Comparison of ENCODE assay signal across 13 cellular contexts in genomic region chr12:88388566-88389269, GRCh38.
DNase-seq lines count a peak whose midpoint lies in the region; ATAC-seq, FAIRE-seq and TF ChIP-seq lines count a peak whose summit lies in the region.
"Had no signal": no experiment of that assay in that cellular context is flagged by ENCODE, and none has a peak within 500 bp of the region (broad histone marks: within the 10 kb centered on the region; RNA-seq: fewer than 3 reads in every experiment).

No MANE protein-coding gene starts in this region.

- peak overlapping the region; percentile 59 for H3K4me3 Mint-ChIP-seq in HFFc6
- no peak overlapping the region for H3K4me3 Mint-ChIP-seq in activated CD4-positive, alpha-beta T cell treated with anti-CD3 and anti-CD28 coated beads for 36 hours
- H3K4me3 Mint-ChIP-seq: nephron had no signal

- H3K27me3 Mint-ChIP-seq in HFFc6 (ENCODE audit: insufficient read depth) = no peaks in the 10 kb centered on the region
- peaks cover 12% of the 10 kb centered on the region for H3K27me3 Mint-ChIP-seq in activated CD4-positive, alpha-beta T cell treated with anti-CD3 and anti-CD28 coated beads for 36 hours

- no peaks in the 10 kb centered on the region for H3K27me3 ChIP-seq in transverse colon
- H3K27me3 ChIP-seq: stomach had no signal

- peaks cover 3% of the 10 kb centered on the region; the same call in 1 of the 2 replicates for H3K9me3 Mint-ChIP-seq in HFFc6
- peaks cover 2% of the 10 kb centered on the region for H3K9me3 Mint-ChIP-seq in activated CD4-positive, alpha-beta T cell treated with anti-CD3 and anti-CD28 coated beads for 36 hours (ENCODE audit: low read depth)

- H3K4me2 ChIP-seq in OCI-LY7 (ENCODE audit: low read length) = no peak overlapping the region

- no TSS peak for BruUV-seq in OCI-LY7 (replicated peaks; lab: Mats Ljungman, UMichigan)

- peaks cover 29% of the 10 kb centered on the region for H3K36me3 Mint-ChIP-seq in HFFc6 (ENCODE audit: low read depth)
- no peaks in the 10 kb centered on the region for H3K36me3 Mint-ChIP-seq in activated CD4-positive, alpha-beta T cell treated with anti-CD3 and anti-CD28 coated beads for 36 hours (ENCODE audit: low read depth)

- no peak overlapping the region for H3K27ac ChIP-seq in transverse colon
- H3K27ac ChIP-seq in OCI-LY7 (ENCODE audit: low read depth, low read length, poor library complexity, severe bottlenecking) = no peak overlapping the region
- H3K27ac ChIP-seq: stomach had no signal

- DNase-seq in GM12892 (ENCODE audit: insufficient read length) (no peak), HFFc6 (peak; percentile 24), M059J (ENCODE audit: low read depth) (peak; percentile 20), foreskin fibroblast (peak; percentile 46 to 56), transverse colon (no peak), OCI-LY7 (ENCODE audit: low spot score) (no peak)
- no peak for DNase-seq in activated effector memory CD4-positive, alpha-beta T cell treated with Interleukin-2 at 50 U/mL for 16 hours
- no peak for DNase-seq in activated CD4-positive, alpha-beta T cell treated with anti-CD3 and anti-CD28 coated beads for 36 hours
- DNase-seq: erythroblast, NCI-H187, stomach had no signal

- H3K4me3 ChIP-seq in foreskin fibroblast (ENCODE audit: low read depth in 1 of 2, low read length in 2 of 2) (no peak overlapping the region), transverse colon (no peak overlapping the region), OCI-LY7 (ENCODE audit: low read depth, low read length, poor library complexity, severe bottlenecking) (no peak overlapping the region)
- H3K4me3 ChIP-seq: stomach had no signal

- ATAC-seq in activated CD4-positive, alpha-beta T cell treated with anti-CD3 and anti-CD28 coated beads for 36 hours = no peak
- ATAC-seq: Panc1 had no signal

- no peak for TF ChIP-seq CTCF in HFFc6 (IDR thresholded peaks at IDR 0.05)
- no peak for TF ChIP-seq CTCF in foreskin fibroblast (IDR thresholded peaks at IDR 0.05; ENCODE audit: low read depth, low read length)
- no peak for TF ChIP-seq CTCF in transverse colon (IDR thresholded peaks at IDR 0.05)
- no peak for TF ChIP-seq CTCF in OCI-LY7 (conservative IDR thresholded peaks at IDR 0.05; ENCODE audit: low read length)

- intact Hi-C loops in transverse colon (cut with DNase I; ENCODE audit: low total_unique reads) = no loop called here
- intact Hi-C loops in activated CD4-positive, alpha-beta T cell treated with anti-CD3 and anti-CD28 coated beads for 36 hours (cut with DNase I, micrococcal nuclease) = no loop called here
- intact Hi-C loops in OCI-LY7 (cut with micrococcal nuclease; ENCODE audit: unreplicated experiment) = no loop called here

- FAIRE-seq in GM12892 (lab: Jason Lieb, UNC) = peak; percentile 91

- peaks cover 53% of the 10 kb centered on the region for H3K4me1 Mint-ChIP-seq in HFFc6 (ENCODE audit: low read depth)
- H3K4me1 Mint-ChIP-seq in activated CD4-positive, alpha-beta T cell treated with anti-CD3 and anti-CD28 coated beads for 36 hours = peaks cover 11% of the 10 kb centered on the region
- H3K4me1 Mint-ChIP-seq: nephron had no signal

- CTCF ChIA-PET in activated CD4-positive, alpha-beta T cell treated with anti-CD3 and anti-CD28 coated beads for 36 hours (lab: Charles Lee) = no interaction called here
- CTCF ChIA-PET in OCI-LY7 (lab: Charles Lee; ENCODE audit: unreplicated experiment) = no interaction called here

- no peak overlapping the region for H2AFZ ChIP-seq in OCI-LY7 (ENCODE audit: low read length)

- POLR2A ChIA-PET in activated CD4-positive, alpha-beta T cell treated with anti-CD3 and anti-CD28 coated beads for 36 hours (lab: Charles Lee) = no interaction called here
- POLR2A ChIA-PET in OCI-LY7 (lab: Charles Lee) = no interaction called here

- H3K79me2 ChIP-seq in OCI-LY7 (ENCODE audit: insufficient read depth, low read depth, low read length) = no peaks in the 10 kb centered on the region

- peak overlapping the region; percentile 57 for H3K27ac Mint-ChIP-seq in HFFc6
- H3K27ac Mint-ChIP-seq in activated CD4-positive, alpha-beta T cell treated with anti-CD3 and anti-CD28 coated beads for 36 hours = no peak overlapping the region
- H3K27ac Mint-ChIP-seq: nephron had no signal

- H4K20me1 ChIP-seq in OCI-LY7 (ENCODE audit: insufficient read depth, low read length) = no peaks in the 10 kb centered on the region

- no peaks in the 10 kb centered on the region for H3K9me2 ChIP-seq in OCI-LY7 (ENCODE audit: insufficient read depth, low read length)

- H3K4me1 ChIP-seq in transverse colon (peaks cover 0 to 4% (median 0%) of the 10 kb centered on the region in 4 donors), OCI-LY7 (ENCODE audit: insufficient read depth, low read length, poor library complexity, severe bottlenecking) (no peaks in the 10 kb centered on the region)
- H3K4me1 ChIP-seq: stomach had no signal

- H3K9me3 ChIP-seq in transverse colon (no peaks in the 10 kb centered on the region), OCI-LY7 (ENCODE audit: low read length) (peaks cover 5% of the 10 kb centered on the region; the same call in 1 of the 2 replicates)
- H3K9me3 ChIP-seq: stomach had no signal

- TF ChIP-seq EP300 in transverse colon (IDR thresholded peaks at IDR 0.05; ENCODE audit: low read depth) = no peak

- no peak for TF ChIP-seq POLR2A in GM12892 (IDR thresholded peaks at IDR 0.05; ENCODE audit: low read depth, low read length)
- no peak for TF ChIP-seq POLR2A in transverse colon (IDR thresholded peaks at IDR 0.05)

- H3K36me3 ChIP-seq in transverse colon = no peaks in the 10 kb centered on the region
- H3K36me3 ChIP-seq in OCI-LY7 (ENCODE audit: insufficient read depth, low read length) = no peaks in the 10 kb centered on the region
- H3K36me3 ChIP-seq: stomach had no signal

- in situ Hi-C loops in transverse colon (cut with MboI; ENCODE audit: low pct_ligation_motif_present in 1 of 4, low pct_unique_long_range_greater_than_20kb in 1 of 4, low sequenced_read_pairs in 3 of 4) = no loop called here

- 81 to 88% methylated on average over 2 of the region's 2 CpGs for WGBS in transverse colon (ENCODE audit: low coverage in 1 of 2), 2 donors

Comparison
In these comparisons a context has a peak if more than half of its experiments do, and no peak if none do; other contexts are left out.
1. DNase-seq: peak in HFFc6 (single experiment), M059J (single experiment) and foreskin fibroblast (2 of 2); none in GM12892 (single experiment), activated effector memory CD4-positive, alpha-beta T cell treated with Interleukin-2 at 50 U/mL for 16 hours (single experiment), transverse colon (single experiment), activated CD4-positive, alpha-beta T cell treated with anti-CD3 and anti-CD28 coated beads for 36 hours (single experiment) and OCI-LY7 (single experiment).